36 cellular contexts compared by ENCODE assay signal in genomic region chr2:20997953-20998722, GRCh38. TPM values are rescaled to one million over a fixed set of nuclear protein-coding genes. Genes with fewer than 3 reads are reported as not detected.
"Had no signal": no experiment of that assay in that cellular context is flagged by ENCODE, and none has a peak within 500 bp of the region (broad histone marks: within the 10 kb centered on the region; RNA-seq: fewer than 3 reads in every experiment).

No MANE protein-coding gene starts in this region.

- H3K27ac ChIP-seq: adrenal gland, body of pancreas, heart left ventricle, WERI-Rb-1 had no signal

- H3K27ac Mint-ChIP-seq: activated CD4-positive, alpha-beta memory T cell treated with anti-CD3 and anti-CD28 coated beads for 36 hours; activated CD4-positive, alpha-beta T cell treated with anti-CD3 and anti-CD28 coated beads for 36 hours; activated CD4-positive, alpha-beta T cell treated with anti-CD3 and anti-CD28 coated beads, Interleukin-2, amount 10 ng/mL, durations not matched to agents 24 days and 14 days; activated CD8-positive, alpha-beta memory T cell treated with anti-CD3 and anti-CD28 coated beads, Interleukin-2, amount 10 ng/mL, durations not matched to agents 7 days and 5 days; activated CD8-positive, alpha-beta T cell treated with anti-CD3 and anti-CD28 coated beads, Interleukin-2, amount 10 ng/mL, durations not matched to agents 7 days and 5 days; activated naive CD4-positive, alpha-beta T cell treated with anti-CD3 and anti-CD28 coated beads for 36 hours; activated naive CD4-positive, alpha-beta T cell treated with anti-CD3 and anti-CD28 coated beads, Interleukin-2, amount 50 U/mL, for 24 hours; activated naive CD8-positive, alpha-beta T cell treated with anti-CD3 and anti-CD28 coated beads for 36 hours; activated naive CD8-positive, alpha-beta T cell treated with anti-CD3 and anti-CD28 coated beads, Interleukin-2, amount 50 U/mL, for 24 hours; activated T-helper 1 cell treated with anti-CD3 and anti-CD28 coated beads, Interleukin-12 subunit alpha, Interleukin-12 subunit beta, Interleukin-2, Interleukin-4 antibody, amounts not matched to agents 30 ng/mL and 10 ng/mL and 1 ng/mL, durations not matched to agents 14 hours and 24 hours and 36 hours; activated T-helper 2 cell treated with anti-CD3 and anti-CD28 coated beads, Interferon-gamma antibody, Interleukin-2, Interleukin-4, amounts not matched to agents 10 μg/mL and 5 μg/mL and 100 μg/mL, durations not matched to agents 14 hours and 24 hours and 36 hours; effector memory CD8-positive, alpha-beta T cell; T-helper 17 cell; T-helper 2 cell treated with Interferon-gamma antibody and Interleukin-4, amounts not matched to agents 5 μg/mL and 100 μg/mL, for 36 hours had no signal

- DNase-seq: activated CD4-positive, alpha-beta memory T cell treated with anti-CD3 and anti-CD28 coated beads for 36 hours; activated CD4-positive, alpha-beta T cell treated with anti-CD3 and anti-CD28 coated beads for 36 hours; activated CD4-positive, alpha-beta T cell treated with anti-CD3 and anti-CD28 coated beads, Interleukin-2, amount 10 ng/mL, durations not matched to agents 24 days and 14 days; activated CD4-positive, CD25-positive, alpha-beta regulatory T cell; activated CD4-positive, CD25-positive, alpha-beta regulatory T cell treated with anti-CD3 and anti-CD28 coated beads, Interleukin-2, amount 50 U/mL, for 72 hours; activated CD8-positive, alpha-beta memory T cell treated with anti-CD3 and anti-CD28 coated beads, Interleukin-2, amount 10 ng/mL, durations not matched to agents 7 days and 5 days; activated CD8-positive, alpha-beta memory T cell treated with anti-CD3 and anti-CD28 coated beads, Interleukin-2, amount 50 U/mL, for 4 hours; activated CD8-positive, alpha-beta T cell treated with anti-CD3 and anti-CD28 coated beads, Interleukin-2, amount 10 ng/mL, durations not matched to agents 7 days and 5 days; activated effector memory CD4-positive, alpha-beta T cell treated with anti-CD3 and anti-CD28 coated beads, Interleukin-2, amount 50 U/mL, for 16 hours; activated naive CD4-positive, alpha-beta T cell treated with anti-CD3 and anti-CD28 coated beads for 36 hours; activated naive CD8-positive, alpha-beta T cell treated with anti-CD3 and anti-CD28 coated beads for 36 hours; activated naive CD8-positive, alpha-beta T cell treated with anti-CD3 and anti-CD28 coated beads, Interleukin-2, amount 50 U/mL, for 24 hours; activated T-cell treated with anti-CD3 and anti-CD28 coated beads, Interleukin-2, amount 50 U/mL, for 1 hour; activated T-cell treated with anti-CD3 and anti-CD28 coated beads, Interleukin-2, amount 50 U/mL, for 48 hours; adrenal gland; amygdala; aorta; body of pancreas; caudate nucleus; cortex of kidney; dermis blood vessel endothelial cell; effector CD4-positive, alpha-beta T cell; effector memory CD8-positive, alpha-beta T cell; foreskin fibroblast; glutamatergic neuron; heart left ventricle; T-helper 17 cell; T1000; WERI-Rb-1 had no signal

- H3K36me3 ChIP-seq: adrenal gland, heart left ventricle, WERI-Rb-1 had no signal

- H3K4me1 ChIP-seq: adrenal gland, body of pancreas, heart left ventricle had no signal

- H3K9me3 ChIP-seq: adrenal gland, body of pancreas, heart left ventricle had no signal

- H3K36me3 Mint-ChIP-seq: activated CD4-positive, alpha-beta memory T cell treated with anti-CD3 and anti-CD28 coated beads for 36 hours; activated CD8-positive, alpha-beta memory T cell treated with anti-CD3 and anti-CD28 coated beads, Interleukin-2, amount 10 ng/mL, durations not matched to agents 7 days and 5 days; activated naive CD4-positive, alpha-beta T cell treated with anti-CD3 and anti-CD28 coated beads, Interleukin-2, amount 50 U/mL, for 24 hours; activated naive CD8-positive, alpha-beta T cell treated with anti-CD3 and anti-CD28 coated beads for 36 hours had no signal

- ATAC-seq: activated CD4-positive, alpha-beta T cell treated with anti-CD3 and anti-CD28 coated beads for 36 hours; activated CD8-positive, alpha-beta memory T cell treated with anti-CD3 and anti-CD28 coated beads, Interleukin-2, amount 10 ng/mL, durations not matched to agents 7 days and 5 days; activated CD8-positive, alpha-beta T cell treated with anti-CD3 and anti-CD28 coated beads, Interleukin-2, amount 10 ng/mL, durations not matched to agents 7 days and 5 days; activated naive CD8-positive, alpha-beta T cell treated with anti-CD3 and anti-CD28 coated beads, Interleukin-2, amount 50 U/mL, for 24 hours; body of pancreas; effector memory CD8-positive, alpha-beta T cell; esophagus mucosa; heart left ventricle; T-helper 17 cell had no signal

- H3K4me1 Mint-ChIP-seq: activated CD4-positive, alpha-beta T cell treated with anti-CD3 and anti-CD28 coated beads for 36 hours; activated CD4-positive, alpha-beta T cell treated with anti-CD3 and anti-CD28 coated beads, Interleukin-2, amount 10 ng/mL, durations not matched to agents 24 days and 14 days; activated CD8-positive, alpha-beta memory T cell treated with anti-CD3 and anti-CD28 coated beads, Interleukin-2, amount 10 ng/mL, durations not matched to agents 7 days and 5 days; activated naive CD4-positive, alpha-beta T cell treated with anti-CD3 and anti-CD28 coated beads, Interleukin-2, amount 50 U/mL, for 24 hours; activated naive CD8-positive, alpha-beta T cell treated with anti-CD3 and anti-CD28 coated beads for 36 hours; activated naive CD8-positive, alpha-beta T cell treated with anti-CD3 and anti-CD28 coated beads, Interleukin-2, amount 50 U/mL, for 24 hours; T-helper 17 cell had no signal

- H3K4me3 Mint-ChIP-seq: activated CD4-positive, alpha-beta memory T cell treated with anti-CD3 and anti-CD28 coated beads for 36 hours; activated CD4-positive, alpha-beta T cell treated with anti-CD3 and anti-CD28 coated beads for 36 hours; activated CD4-positive, alpha-beta T cell treated with anti-CD3 and anti-CD28 coated beads, Interleukin-2, amount 10 ng/mL, durations not matched to agents 24 days and 14 days; activated CD8-positive, alpha-beta memory T cell treated with anti-CD3 and anti-CD28 coated beads, Interleukin-2, amount 10 ng/mL, durations not matched to agents 7 days and 5 days; activated CD8-positive, alpha-beta T cell treated with anti-CD3 and anti-CD28 coated beads, Interleukin-2, amount 10 ng/mL, durations not matched to agents 7 days and 5 days; activated naive CD4-positive, alpha-beta T cell treated with anti-CD3 and anti-CD28 coated beads for 36 hours; activated naive CD4-positive, alpha-beta T cell treated with anti-CD3 and anti-CD28 coated beads, Interleukin-2, amount 50 U/mL, for 24 hours; activated naive CD8-positive, alpha-beta T cell treated with anti-CD3 and anti-CD28 coated beads for 36 hours; activated naive CD8-positive, alpha-beta T cell treated with anti-CD3 and anti-CD28 coated beads, Interleukin-2, amount 50 U/mL, for 24 hours; activated T-helper 1 cell treated with anti-CD3 and anti-CD28 coated beads, Interleukin-12 subunit alpha, Interleukin-12 subunit beta, Interleukin-2, Interleukin-4 antibody, amounts not matched to agents 30 ng/mL and 10 ng/mL and 1 ng/mL, durations not matched to agents 14 hours and 24 hours and 36 hours; effector memory CD8-positive, alpha-beta T cell; T-helper 17 cell; T-helper 2 cell treated with Interferon-gamma antibody and Interleukin-4, amounts not matched to agents 5 μg/mL and 100 μg/mL, for 36 hours had no signal

- H3K4me3 ChIP-seq: adrenal gland, body of pancreas, heart left ventricle had no signal

- H3K27me3 Mint-ChIP-seq: activated CD4-positive, alpha-beta T cell treated with anti-CD3 and anti-CD28 coated beads, Interleukin-2, amount 10 ng/mL, durations not matched to agents 24 days and 14 days; activated CD8-positive, alpha-beta memory T cell treated with anti-CD3 and anti-CD28 coated beads, Interleukin-2, amount 10 ng/mL, durations not matched to agents 7 days and 5 days; activated naive CD8-positive, alpha-beta T cell treated with anti-CD3 and anti-CD28 coated beads, Interleukin-2, amount 50 U/mL, for 24 hours had no signal

- H3K27me3 ChIP-seq: adrenal gland, body of pancreas had no signal

- H3K9me3 Mint-ChIP-seq: activated CD4-positive, alpha-beta memory T cell treated with anti-CD3 and anti-CD28 coated beads for 36 hours; activated CD4-positive, alpha-beta T cell treated with anti-CD3 and anti-CD28 coated beads, Interleukin-2, amount 10 ng/mL, durations not matched to agents 24 days and 14 days; activated naive CD4-positive, alpha-beta T cell treated with anti-CD3 and anti-CD28 coated beads for 36 hours; activated naive CD4-positive, alpha-beta T cell treated with anti-CD3 and anti-CD28 coated beads, Interleukin-2, amount 50 U/mL, for 24 hours; activated naive CD8-positive, alpha-beta T cell treated with anti-CD3 and anti-CD28 coated beads for 36 hours; activated naive CD8-positive, alpha-beta T cell treated with anti-CD3 and anti-CD28 coated beads, Interleukin-2, amount 50 U/mL, for 24 hours; activated T-helper 1 cell treated with anti-CD3 and anti-CD28 coated beads, Interleukin-12 subunit alpha, Interleukin-12 subunit beta, Interleukin-2, Interleukin-4 antibody, amounts not matched to agents 30 ng/mL and 10 ng/mL and 1 ng/mL, durations not matched to agents 14 hours and 24 hours and 36 hours; activated T-helper 2 cell treated with anti-CD3 and anti-CD28 coated beads, Interferon-gamma antibody, Interleukin-2, Interleukin-4, amounts not matched to agents 10 μg/mL and 5 μg/mL and 100 μg/mL, durations not matched to agents 14 hours and 24 hours and 36 hours; effector memory CD8-positive, alpha-beta T cell; T-helper 2 cell treated with Interferon-gamma antibody and Interleukin-4, amounts not matched to agents 5 μg/mL and 100 μg/mL, for 36 hours had no signal

RNA-seq across cellular contexts. Expression of gene APOB, which starts 45.7 kb away (rescaled TPM):
- total RNA-seq: activated CD4-positive, alpha-beta memory T cell treated with anti-CD3 and anti-CD28 coated beads for 36 hours; activated CD4-positive, alpha-beta T cell treated with anti-CD3 and anti-CD28 coated beads for 36 hours; activated CD4-positive, alpha-beta T cell treated with anti-CD3 and anti-CD28 coated beads, Interleukin-2, amount 10 ng/mL, durations not matched to agents 24 days and 14 days; activated CD8-positive, alpha-beta memory T cell treated with anti-CD3 and anti-CD28 coated beads for 36 hours; activated CD8-positive, alpha-beta memory T cell treated with anti-CD3 and anti-CD28 coated beads, Interleukin-2, amount 10 ng/mL, durations not matched to agents 7 days and 5 days; activated CD8-positive, alpha-beta T cell treated with anti-CD3 and anti-CD28 coated beads, Interleukin-2, amount 10 ng/mL, durations not matched to agents 7 days and 5 days; activated naive CD4-positive, alpha-beta T cell treated with anti-CD3 and anti-CD28 coated beads for 36 hours; activated naive CD8-positive, alpha-beta T cell treated with anti-CD3 and anti-CD28 coated beads for 36 hours; activated T-helper 1 cell treated with anti-CD3 and anti-CD28 coated beads, Interleukin-12 subunit alpha, Interleukin-12 subunit beta, Interleukin-2, Interleukin-4 antibody, amounts not matched to agents 30 ng/mL and 10 ng/mL and 1 ng/mL, durations not matched to agents 14 hours and 24 hours and 36 hours; activated T-helper 2 cell treated with anti-CD3 and anti-CD28 coated beads, Interferon-gamma antibody, Interleukin-2, Interleukin-4, amounts not matched to agents 10 μg/mL and 5 μg/mL and 100 μg/mL, durations not matched to agents 14 hours and 24 hours and 36 hours; epithelial cell of proximal tubule; T-helper 17 cell had no signal
